In the genomic region with DNA sequence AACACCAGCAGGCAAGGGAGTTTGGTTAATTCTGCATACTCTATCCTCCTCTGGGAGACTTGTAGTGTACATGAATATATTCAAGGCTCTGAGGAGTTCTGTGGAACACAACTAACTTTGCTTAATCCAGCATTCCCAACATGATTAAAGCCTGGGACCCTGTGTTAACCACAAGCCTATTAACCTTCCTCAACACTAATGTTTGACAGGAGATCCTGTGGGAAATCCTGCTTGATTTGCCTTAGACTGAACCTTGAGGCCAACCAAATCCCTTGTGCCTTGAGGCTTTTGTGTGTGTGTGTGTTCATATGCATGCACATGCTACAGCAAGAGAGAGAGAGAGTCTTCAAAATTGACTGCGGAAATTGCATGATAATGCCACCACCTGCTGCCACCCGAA, we compare ENCODE assay signal across 10 cellular contexts.
"Had no signal": no experiment of that assay in that cellular context is flagged by ENCODE, and none has a peak within 500 bp of the region (broad histone marks: within the 10 kb centered on the region; RNA-seq: fewer than 3 reads in every experiment).

No MANE protein-coding gene starts in this region.

- DNase-seq: GM23248, GOT3, H7, H9, HCEC 1CT, HFFc6 had no signal

- H3K27ac Mint-ChIP-seq: GM23338, H9, HFFc6 had no signal

- H3K4me3 Mint-ChIP-seq: GM23338, H9, HFFc6 had no signal

- FAIRE-seq: H1, H54 had no signal

- H3K27ac ChIP-seq: GM23248 had no signal

- ATAC-seq: GM23338, HCT116 had no signal

- H3K9ac ChIP-seq: GM23248 had no signal

- H3K4me3 ChIP-seq: GM23248, GM23338 had no signal
